14 cellular contexts compared by ENCODE assay signal in genomic region chr2:115573756-115574155, GRCh38.
"Had no signal": no experiment of that assay in that cellular context is flagged by ENCODE, and none has a peak within 500 bp of the region (broad histone marks: within the 10 kb centered on the region; RNA-seq: fewer than 3 reads in every experiment).

No MANE protein-coding gene starts in this region.

- H3K36me3 ChIP-seq: SJCRH30 had no signal

- H3K27ac ChIP-seq: SJCRH30 had no signal

- H3K4me3 ChIP-seq: SJCRH30 had no signal

- H3K27me3 ChIP-seq: SJCRH30 had no signal

- H3K4me1 ChIP-seq: SJCRH30 had no signal

- DNase-seq: KBM-7, MV-4-11, NCI-H1048, NCI-H1436 treated with DMSO at 0.1 percent for 48 hours, NCI-H1694, NCI-H187 treated with DMSO at 0.1 percent for 48 hours, NCI-H2107, NCI-H2227 treated with DMSO at 0.1 percent for 48 hours, NCI-H524, NCI-H526 treated with DMSO at 0.1 percent for 48 hours, SHP77 treated with DMSO at 0.1 percent for 48 hours, SJCRH30 had no signal

- H3K9me3 ChIP-seq: SJCRH30 had no signal

- ATAC-seq: Right ventricle myocardium inferior, SK-N-SH treated with all-trans-retinoic acid at 6 μM for 48 hours had no signal
